In genomic region chr12:52119398-52120254, GRCh38 we compare ENCODE assay signal across 1 cellular context.
TF ChIP-seq lines count a peak whose summit lies in the region.

No MANE protein-coding gene starts in this region.

TF ChIP-seq in HepG2, 621 proteins besides CTCF, POLR2A, EP300 and RAD21 (continued from another document and continues in another):
- peak; percentile 58; the same call in 1 of the 2 replicates for TF ChIP-seq ZNF337 (CRISPR knock-in tag; IDR thresholded peaks at IDR 0.05; ENCODE audit: borderline replicate concordance, low read depth)
- TF ChIP-seq ZNF605 (CRISPR knock-in tag; IDR thresholded peaks at IDR 0.05) = peak; percentile 39; the same call in 1 of the 2 replicates
- 0 out of 2 replicates have a peak, but pooled peaks have one; percentile 23 for TF ChIP-seq ZSCAN29 (CRISPR knock-in tag; conservative IDR thresholded peaks at IDR 0.05)
- TF ChIP-seq RCOR2 (CRISPR knock-in tag; IDR thresholded peaks at IDR 0.05) = no peak
- TF ChIP-seq BCLAF1 (IDR thresholded peaks at IDR 0.05) = no peak
- TF ChIP-seq ZNF101 (CRISPR knock-in tag; IDR thresholded peaks at IDR 0.05; ENCODE audit: borderline replicate concordance, low read depth) = 0 out of 2 replicates have a peak, but pooled peaks have one; percentile 34
- TF ChIP-seq PATZ1 (CRISPR knock-in tag; IDR thresholded peaks at IDR 0.05) = peak; percentile 89
- TF ChIP-seq SKI (IDR thresholded peaks at IDR 0.05; ENCODE audit: partially characterized antibody) = peak; percentile 13
- 0 out of 2 replicates have a peak, but pooled peaks have one; percentile 39 for TF ChIP-seq ZBTB46 (CRISPR knock-in tag; IDR thresholded peaks at IDR 0.05; ENCODE audit: borderline replicate concordance)
- TF ChIP-seq CREM (IDR thresholded peaks at IDR 0.05) = peak; percentile 43; the same call in 1 of the 2 replicates
- no peak for TF ChIP-seq CREM (CRISPR knock-in tag; IDR thresholded peaks at IDR 0.05)
- peak; percentile 73; the same call in 1 of the 2 replicates for TF ChIP-seq ZNF709 (CRISPR knock-in tag; IDR thresholded peaks at IDR 0.05)
- TF ChIP-seq PPARG (CRISPR knock-in tag; conservative IDR thresholded peaks at IDR 0.05) = 0 out of 2 replicates have a peak, but pooled peaks have one; percentile 20
- TF ChIP-seq ZFX (CRISPR knock-in tag; IDR thresholded peaks at IDR 0.05; ENCODE audit: low read depth) = peak; percentile 80
- TF ChIP-seq ZNF562 (CRISPR knock-in tag; IDR thresholded peaks at IDR 0.05; ENCODE audit: borderline replicate concordance) = no peak
- no peak for TF ChIP-seq IRX3 (CRISPR knock-in tag; IDR thresholded peaks at IDR 0.05; ENCODE audit: borderline replicate concordance, low read depth)
- 0 out of 2 replicates have a peak, but pooled peaks have one; percentile 71 for TF ChIP-seq ZBTB10 (CRISPR knock-in tag; IDR thresholded peaks at IDR 0.05; ENCODE audit: borderline replicate concordance)
- TF ChIP-seq SALL2 (CRISPR knock-in tag; IDR thresholded peaks at IDR 0.05) = peak; percentile 1; the same call in 1 of the 2 replicates
- TF ChIP-seq FIP1L1 (IDR thresholded peaks at IDR 0.05; ENCODE audit: borderline replicate concordance, insufficient read depth, low read depth, low read length) = no peak
- TF ChIP-seq DR1 (CRISPR knock-in tag; IDR thresholded peaks at IDR 0.05) = peak; percentile 22; the same call in 1 of the 2 replicates
- TF ChIP-seq ZNF569 (CRISPR knock-in tag; IDR thresholded peaks at IDR 0.05; ENCODE audit: borderline replicate concordance) = no peak
- TF ChIP-seq SNAPC4 (CRISPR knock-in tag; IDR thresholded peaks at IDR 0.05) = no peak; the same call in 1 of the 2 replicates
- no peak; the same call in 1 of the 2 replicates for TF ChIP-seq TMF1 (CRISPR knock-in tag; IDR thresholded peaks at IDR 0.05; ENCODE audit: low read depth)
- no peak for TF ChIP-seq GTF3A (CRISPR knock-in tag; conservative IDR thresholded peaks at IDR 0.05)
- peak; percentile 31; the same call in 1 of the 2 replicates for TF ChIP-seq ZNF564 (CRISPR knock-in tag; IDR thresholded peaks at IDR 0.05)
- TF ChIP-seq SRSF4 (IDR thresholded peaks at IDR 0.05; ENCODE audit: low read depth, low read length, poor library complexity, severe bottlenecking) = no peak
- peak; percentile 71; the same call in 1 of the 2 replicates for TF ChIP-seq MTA1 (CRISPR knock-in tag; IDR thresholded peaks at IDR 0.05; ENCODE audit: borderline replicate concordance)
- TF ChIP-seq ZNF746 (CRISPR knock-in tag; IDR thresholded peaks at IDR 0.05) = peak; percentile 89; the same call in 1 of the 2 replicates
- TF ChIP-seq AHDC1 (CRISPR knock-in tag; IDR thresholded peaks at IDR 0.05; ENCODE audit: borderline replicate concordance) = 0 out of 2 replicates have a peak, but pooled peaks have one; percentile 30
- TF ChIP-seq CENPBD1 (CRISPR knock-in tag; IDR thresholded peaks at IDR 0.05; ENCODE audit: borderline replicate concordance, low read depth) = 0 out of 2 replicates have a peak, but pooled peaks have one; percentile 82
- no peak for TF ChIP-seq HNRNPUL1 (IDR thresholded peaks at IDR 0.05; ENCODE audit: low read depth, low read length)
- no peak for TF ChIP-seq ZNF224 (CRISPR knock-in tag; IDR thresholded peaks at IDR 0.05)
- no peak for TF ChIP-seq NFRKB (IDR thresholded peaks at IDR 0.05)
- TF ChIP-seq ZNF362 (CRISPR knock-in tag; IDR thresholded peaks at IDR 0.05; ENCODE audit: borderline replicate concordance) = no peak
- TF ChIP-seq HOXD1 (CRISPR knock-in tag; IDR thresholded peaks at IDR 0.05) = 0 out of 2 replicates have a peak, but pooled peaks have one; percentile 15
- TF ChIP-seq CCDC6 (CRISPR knock-in tag; IDR thresholded peaks at IDR 0.05) = peak; percentile 76; the same call in 1 of the 2 replicates
